In genomic region chr9:33143241-33143642, GRCh38 we compare ENCODE assay signal across 10 cellular contexts. TPM values are rescaled to one million over a fixed set of nuclear protein-coding genes. Genes with fewer than 3 reads are reported as not detected.
DNase-seq lines count a peak whose midpoint lies in the region; ATAC-seq and TF ChIP-seq lines count a peak whose summit lies in the region.
"Had no signal": no experiment of that assay in that cellular context is flagged by ENCODE, and none has a peak within 500 bp of the region (broad histone marks: within the 10 kb centered on the region; RNA-seq: fewer than 3 reads in every experiment).

No MANE protein-coding gene starts in this region.

- peaks cover 2% of the 10 kb centered on the region for H3K36me3 Mint-ChIP-seq in mesothelial cell of epicardium

- no peaks in the 10 kb centered on the region for H3K27me3 Mint-ChIP-seq in mesothelial cell of epicardium (ENCODE audit: low read depth)

- peak; percentile 67 for ATAC-seq in stimulated activated naive CD8-positive, alpha-beta T cell treated with anti-CD3 and anti-CD28 coated beads, Interleukin-15, Interleukin-2, amounts not matched to agents 100 U/mL and 50 U/mL, for 24 hours
- ATAC-seq: gastrocnemius medialis had no signal

- peak; percentile 71 for DNase-seq in SIG-M5 treated with dmso at 0.1 percent for 504 hours (lab: John Stamatoyannopoulos, UW; ENCODE audit: unreplicated experiment)
- no peak for DNase-seq in SIG-M5 (lab: John Stamatoyannopoulos, UW)
- DNase-seq in NOMO-1 treated with dmso at 0.1 percent for 144 hours (lab: John Stamatoyannopoulos, UW; ENCODE audit: unreplicated experiment), result peak; percentile 87
- peak; percentile 82 for DNase-seq in fibroblast of mammary gland (ENCODE audit: low read depth)
- no peak for DNase-seq in stimulated activated naive CD8-positive, alpha-beta T cell treated with anti-CD3 and anti-CD28 coated beads, Interleukin-15, Interleukin-2, amounts not matched to agents 100 U/mL and 50 U/mL, for 24 hours
- no peak for DNase-seq in mesothelial cell of epicardium (ENCODE audit: low spot score in 2 of 2, unreplicated experiment in 2 of 2)
- no peak for DNase-seq in posterior cingulate gyrus
- no peak for DNase-seq in NCI-H510A (lab: John Stamatoyannopoulos, UW)
- DNase-seq: gastrocnemius medialis, NCI-H774 had no signal

- intact Hi-C loops in posterior cingulate gyrus (cut with DNase I), result loop anchor here (10.0 kb wide), 1 partner anchor 82 kb away; no protein-coding TSS in a partner anchor

- H3K27ac Mint-ChIP-seq in mesothelial cell of epicardium, result no peak overlapping the region

- peaks cover 35% of the 10 kb centered on the region for H3K4me1 Mint-ChIP-seq in mesothelial cell of epicardium

- no peaks in the 10 kb centered on the region for H3K9me3 Mint-ChIP-seq in mesothelial cell of epicardium

- H3K4me3 Mint-ChIP-seq in mesothelial cell of epicardium, result no peak overlapping the region

- H3K4me3 ChIP-seq in fibroblast of mammary gland (ENCODE audit: control insufficient read depth, low read depth, low read length), result no peak overlapping the region
- H3K4me3 ChIP-seq: gastrocnemius medialis had no signal

- TF ChIP-seq CTCF in fibroblast of mammary gland (conservative IDR thresholded peaks at IDR 0.05; ENCODE audit: control insufficient read depth, insufficient read depth, low read depth, low read length) (no peak), mesothelial cell of epicardium (IDR thresholded peaks at IDR 0.05; ENCODE audit: unreplicated experiment) (no peak)

RNA-seq across cellular contexts. Expression of gene B4GALT1, which starts 23.9 kb away (rescaled TPM):
- total RNA-seq in mesothelial cell of epicardium, result 78.3 to 81.4 TPM (median 78.9 TPM) in 3 replicates

Comparison
In these comparisons a context has a peak if more than half of its experiments do, and no peak if none do; other contexts are left out.
1. DNase-seq: peak in SIG-M5 treated with dmso at 0.1 percent for 504 hours (single experiment), NOMO-1 treated with dmso at 0.1 percent for 144 hours (single experiment) and fibroblast of mammary gland (single experiment); none in SIG-M5 (single experiment), stimulated activated naive CD8-positive, alpha-beta T cell treated with anti-CD3 and anti-CD28 coated beads, Interleukin-15, Interleukin-2, amounts not matched to agents 100 U/mL and 50 U/mL, for 24 hours (single experiment), mesothelial cell of epicardium (0 of 2), posterior cingulate gyrus (0 of 10) and NCI-H510A (single experiment).